Comparison of ENCODE assay signal across 8 cellular contexts in genomic region chr18:9707381-9708056, GRCh38. TPM values are rescaled to one million over a fixed set of nuclear protein-coding genes. Genes with fewer than 3 reads are reported as not detected.
A peak's percentile ranks its signal among the peaks of the same experiment; 100 is the strongest.
DNase-seq lines count a peak whose midpoint lies in the region; ATAC-seq and TF ChIP-seq lines count a peak whose summit lies in the region.

No MANE protein-coding gene starts in this region.

- in situ Hi-C loops in HAP-1 (cut with MboI; ENCODE audit: low sequenced_read_pairs): no loop called here
- in situ Hi-C loops in astrocyte of the spinal cord (cut with HindIII; ENCODE audit: low sequenced_read_pairs): no loop called here
- in situ Hi-C loops in GM13976 (cut with MboI; ENCODE audit: low sequenced_read_pairs, unreplicated experiment): loop anchor here (25.0 kb wide), 1 partner anchor 230 kb away; no protein-coding TSS in a partner anchor

- TF ChIP-seq CTCF in astrocyte of the spinal cord (IDR thresholded peaks at IDR 0.05; ENCODE audit: low read depth, low read length) (no peak), kidney epithelial cell (IDR thresholded peaks at IDR 0.05; ENCODE audit: insufficient read depth, low read length, poor library complexity, severe bottlenecking) (no peak), GM13976 (IDR thresholded peaks at IDR 0.05; ENCODE audit: borderline replicate concordance, control extremely low read depth, extremely low read depth, insufficient read depth, missing control alignments) (no peak)

- peaks cover 42% of the 10 kb centered on the region for H3K79me2 ChIP-seq in ACC112 (ENCODE audit: control insufficient read depth, insufficient read depth, low read length, unreplicated experiment)

- H2AFZ ChIP-seq in ACC112 (ENCODE audit: low read length, unreplicated experiment): peak overlapping the region; percentile 99

- no peaks in the 10 kb centered on the region for H3K36me3 ChIP-seq in ACC112 (ENCODE audit: insufficient read depth, low read length)
- no peaks in the 10 kb centered on the region for H3K36me3 ChIP-seq in HAP-1 (replicated peaks)
- H3K36me3 ChIP-seq in kidney epithelial cell (ENCODE audit: control insufficient read depth, insufficient read depth, low read length): no peaks in the 10 kb centered on the region

- H3K4me3 ChIP-seq in ACC112 (ENCODE audit: low read depth, low read length) (peak overlapping the region; percentile 95), HAP-1 (peak overlapping the region; percentile 28), astrocyte of the spinal cord (ENCODE audit: low read depth, low read length) (peak overlapping the region; percentile 45), kidney epithelial cell (ENCODE audit: low read depth, low read length) (peak overlapping the region; percentile 94)

- H3K27ac ChIP-seq in ACC112 (ENCODE audit: low read depth, low read length): peak overlapping the region; percentile 89

- no peaks in the 10 kb centered on the region for H3K9me3 ChIP-seq in HAP-1

- H3K4me1 ChIP-seq in ACC112 (ENCODE audit: control insufficient read depth, insufficient read depth, low read length, unreplicated experiment): peaks cover 46% of the 10 kb centered on the region
- H3K4me1 ChIP-seq in HAP-1: peaks cover 10% of the 10 kb centered on the region

- ATAC-seq in HG02571 (IDR thresholded peaks at IDR 0.05; ENCODE audit: unreplicated experiment): no peak

- H3K27me3 ChIP-seq in ACC112 (ENCODE audit: insufficient read depth, low read length) (no peaks in the 10 kb centered on the region), HAP-1 (ENCODE audit: low read depth) (no peaks in the 10 kb centered on the region), kidney epithelial cell (ENCODE audit: control insufficient read depth, insufficient read depth, low read length) (no peaks in the 10 kb centered on the region)

- DNase-seq in HAP-1 (ENCODE audit: low spot score in 2 of 2) (no peak), astrocyte of the spinal cord (ENCODE audit: low read depth, low spot score) (peak; percentile 55), kidney epithelial cell (ENCODE audit: low read depth) (no peak), superior temporal gyrus (ENCODE audit: extremely low spot score) (peak; percentile 60), GM13976 (ENCODE audit: low spot score) (no peak), DMS153 treated with DMSO at 0.1 percent for 48 hours (lab: John Stamatoyannopoulos, UW; ENCODE audit: unreplicated experiment) (no peak)

RNA-seq across cellular contexts. Expression of gene RAB31, which starts 0.6 kb away (rescaled TPM):
- 44.2 and 49.7 TPM in 2 replicates for total RNA-seq in kidney epithelial cell

Comparison
In these comparisons a context has a peak if more than half of its experiments do, and no peak if none do; other contexts are left out.
1. H3K4me3 ChIP-seq: peak in every context shown above with its lines; median percentile 95 in ACC112; 94 in kidney epithelial cell; 45 in astrocyte of the spinal cord; 28 in HAP-1.
2. DNase-seq: peak in astrocyte of the spinal cord (single experiment) and superior temporal gyrus (single experiment); none in HAP-1 (0 of 2), kidney epithelial cell (single experiment), GM13976 (single experiment) and DMS153 treated with DMSO at 0.1 percent for 48 hours (single experiment).